In the genomic region with DNA sequence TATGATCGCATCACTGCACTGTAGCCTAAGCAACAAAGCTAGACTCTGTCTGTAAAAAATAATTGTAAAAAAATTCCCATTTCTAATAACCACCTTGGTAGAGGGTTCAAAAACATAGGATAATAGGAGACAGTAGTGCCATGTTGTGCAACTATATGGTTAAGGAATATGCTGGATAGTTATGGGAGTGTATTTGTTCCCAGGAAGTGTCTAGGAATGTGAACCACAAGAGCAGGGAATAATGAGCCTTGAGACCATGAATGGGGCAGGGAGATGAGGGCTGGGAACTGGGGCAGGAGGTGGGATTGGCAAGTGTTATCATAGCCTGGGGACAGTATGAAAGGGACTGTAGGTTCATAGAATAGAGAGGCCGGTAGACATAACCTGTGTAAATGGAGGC, we compare ENCODE assay signal across 22 cellular contexts. TPM values are rescaled to one million over a fixed set of nuclear protein-coding genes. Genes with fewer than 3 reads are reported as not detected.
DNase-seq lines count a peak whose midpoint lies in the region; ATAC-seq and TF ChIP-seq lines count a peak whose summit lies in the region.
"Had no signal": no experiment of that assay in that cellular context is flagged by ENCODE, and none has a peak within 500 bp of the region (broad histone marks: within the 10 kb centered on the region; RNA-seq: fewer than 3 reads in every experiment).

No MANE protein-coding gene starts in this region.

- H3K27me3 Mint-ChIP-seq in nephron (ENCODE audit: low read depth), result no peaks in the 10 kb centered on the region
- H3K27me3 Mint-ChIP-seq in activated CD4-positive, alpha-beta memory T cell treated with anti-CD3 and anti-CD28 coated beads, Interleukin-2, amount 10 ng/mL, durations not matched to agents 7 days and 5 days, result peaks cover 24% of the 10 kb centered on the region

- peaks cover 28 to 79% of the 10 kb centered on the region in 2 experiments for H3K79me1 ChIP-seq in IMR-90 (ENCODE audit: low read depth in 1 of 2, low read length in 2 of 2)
- peaks cover 13% of the 10 kb centered on the region for H3K79me1 ChIP-seq in trophoblast cell (ENCODE audit: low read length)

- no peak overlapping the region for H4K5ac ChIP-seq in IMR-90 (ENCODE audit: low read depth, low read length)

- H3K9ac ChIP-seq in IMR-90 (ENCODE audit: low read depth, low read length), result no peak overlapping the region
- no peak overlapping the region for H3K9ac ChIP-seq in trophoblast cell (ENCODE audit: low read length)

- H2BK20ac ChIP-seq in IMR-90 (ENCODE audit: low read depth, low read length), result no peak overlapping the region

- H2AFZ ChIP-seq in IMR-90 (replicated peaks; ENCODE audit: low read length, poor library complexity) (no peak overlapping the region), trophoblast cell (ENCODE audit: insufficient read depth, low read length, poor library complexity) (no peak overlapping the region)

- no peak overlapping the region for H2BK12ac ChIP-seq in trophoblast cell (ENCODE audit: low read length)

- peaks cover 56% of the 10 kb centered on the region for H3K4me1 Mint-ChIP-seq in nephron
- H3K4me1 Mint-ChIP-seq in activated CD4-positive, alpha-beta memory T cell treated with anti-CD3 and anti-CD28 coated beads, Interleukin-2, amount 10 ng/mL, durations not matched to agents 7 days and 5 days, result no peaks in the 10 kb centered on the region
- H3K4me1 Mint-ChIP-seq: activated CD4-positive, alpha-beta T cell treated with anti-CD3 and anti-CD28 coated beads for 36 hours had no signal

- no peak overlapping the region for H3K56ac ChIP-seq in IMR-90 (ENCODE audit: extremely low read depth, insufficient read depth, low read length)

- no peak overlapping the region for H3K4ac ChIP-seq in IMR-90 (ENCODE audit: low read depth, low read length)
- no peak overlapping the region for H3K4ac ChIP-seq in trophoblast cell (ENCODE audit: low read depth, low read length)

- ATAC-seq in IMR-90 (ENCODE audit: low read depth) (no peak), thoracic aorta (ENCODE audit: insufficient number of reproducible peaks, low FRiP score, low read depth) (no peak), GM21619 (IDR thresholded peaks at IDR 0.05; ENCODE audit: unreplicated experiment) (no peak)
- ATAC-seq: activated CD4-positive, alpha-beta T cell treated with anti-CD3 and anti-CD28 coated beads for 36 hours; body of pancreas; HCT116; left lung; natural killer cell treated with Interleukin-12 subunit alpha and Interleukin-12 subunit beta and Interleukin-15 and Interleukin-18, amount 100 ng/mL, for 72 hours had no signal

- H3K4me3 ChIP-seq in IMR-90 (ENCODE audit: insufficient read depth, low read depth, low read length) (no peak overlapping the region), dorsolateral prefrontal cortex (peak overlapping the region in 58 of 59 donors; percentile 33 to 83 (median 67)), thoracic aorta (peak overlapping the region; percentile 67), trophoblast cell (ENCODE audit: low read depth, low read length) (no peak overlapping the region)
- H3K4me3 ChIP-seq: body of pancreas, SK-N-MC had no signal

- DNase-seq in IMR-90 (no peak), dorsolateral prefrontal cortex (no peak), thoracic aorta (ENCODE audit: low spot score) (no peak), trophoblast cell (no peak)
- no peak for DNase-seq in NK-92 treated with Interleukin-12 subunit alpha and Interleukin-12 subunit beta, amount 100 ng/mL, for 24 hours (lab: John Stamatoyannopoulos, UW)
- no peak for DNase-seq in activated CD4-positive, alpha-beta memory T cell treated with anti-CD3 and anti-CD28 coated beads, Interleukin-2, amount 10 ng/mL, durations not matched to agents 7 days and 5 days
- DNase-seq: activated CD4-positive, alpha-beta T cell treated with anti-CD3 and anti-CD28 coated beads for 36 hours; activated CD8-positive, alpha-beta memory T cell treated with anti-CD3 and anti-CD28 coated beads, Interleukin-2, amount 50 U/mL, for 4 hours; body of pancreas; CD4-positive, alpha-beta T cell; DMS79; esophagus squamous epithelium; left lung; MM.1S; NCI-H1930; NCI-H510A; stimulated activated CD4-positive, alpha-beta T cell treated with anti-CD3 and anti-CD28 coated beads, Interleukin-2, amount 100 ng/mL, for 24 hours had no signal

- WGBS in IMR-90 (ENCODE audit: extremely low coverage in 2 of 2, insufficient read length in 1 of 2), 2 experiments, result 100% methylated on average over 1 of the region's 2 CpGs; no CpG with 5 or more reads in 1 of the 2 experiments
- WGBS in trophoblast cell (ENCODE audit: extremely low coverage, insufficient coverage, insufficient read length), result no CpG with 5 or more reads among the region's 2 CpGs

- dilution Hi-C loops in IMR-90 (cut with HindIII; ENCODE audit: low sequenced_read_pairs, unreplicated experiment), result no loop called here

- H3K36me3 Mint-ChIP-seq in nephron (ENCODE audit: low read depth), result peaks cover 18% of the 10 kb centered on the region
- no peaks in the 10 kb centered on the region for H3K36me3 Mint-ChIP-seq in activated CD4-positive, alpha-beta memory T cell treated with anti-CD3 and anti-CD28 coated beads, Interleukin-2, amount 10 ng/mL, durations not matched to agents 7 days and 5 days (ENCODE audit: low read depth)
- H3K36me3 Mint-ChIP-seq: natural killer cell treated with Interleukin-12 subunit alpha and Interleukin-12 subunit beta and Interleukin-15 and Interleukin-18, amount 100 ng/mL, for 72 hours had no signal

- no peak for TF ChIP-seq CTCF in IMR-90 (conservative IDR thresholded peaks at IDR 0.05; ENCODE audit: low read depth, low read length)
- TF ChIP-seq CTCF in dorsolateral prefrontal cortex (IDR thresholded peaks at IDR 0.05 in 54 of 56, conservative IDR thresholded peaks at IDR 0.05 in 2 of 56; ENCODE audit: low read depth in 1 of 56, partially characterized antibody in 56 of 56), result no peak
- no peak for TF ChIP-seq CTCF in nephron (IDR thresholded peaks at IDR 0.05; ENCODE audit: unreplicated experiment in 3 of 3)
- TF ChIP-seq CTCF in thoracic aorta (IDR thresholded peaks at IDR 0.05), result no peak

- TF ChIP-seq RAD21 in IMR-90 (IDR thresholded peaks at IDR 0.05; ENCODE audit: low read length), result no peak

- peaks cover 2% of the 10 kb centered on the region; the same call in 1 of the 2 replicates for H3K36me3 ChIP-seq in IMR-90 (ENCODE audit: control insufficient read depth, insufficient read depth, low read length)
- no peaks in the 10 kb centered on the region for H3K36me3 ChIP-seq in thoracic aorta
- H3K36me3 ChIP-seq in trophoblast cell (ENCODE audit: control insufficient read depth in 1 of 2, insufficient read depth in 2 of 2, low read length in 2 of 2), result no peaks in the 10 kb centered on the region
- H3K36me3 ChIP-seq: esophagus squamous epithelium, left lung had no signal

- no peak overlapping the region for H4K12ac ChIP-seq in trophoblast cell (ENCODE audit: low read depth, low read length)

- POLR2A ChIA-PET in IMR-90 (lab: Charles Lee; ENCODE audit: unreplicated experiment), result no interaction called here
- POLR2A ChIA-PET in activated CD4-positive, alpha-beta memory T cell treated with anti-CD3 and anti-CD28 coated beads, Interleukin-2, amount 10 ng/mL, durations not matched to agents 7 days and 5 days (lab: Charles Lee), result no interaction called here

- H2BK120ac ChIP-seq in IMR-90 (ENCODE audit: low read depth, low read length) (no peak overlapping the region), trophoblast cell (ENCODE audit: insufficient read depth, low read length, poor library complexity) (no peak overlapping the region)

- CTCF ChIA-PET in IMR-90 (lab: Yijun Ruan, JAX), result interaction anchor here (1.7 kb wide), 1 partner anchor 59 kb away, joined by 3 read pairs; no protein-coding TSS in a partner anchor
- CTCF ChIA-PET in activated CD4-positive, alpha-beta memory T cell treated with anti-CD3 and anti-CD28 coated beads, Interleukin-2, amount 10 ng/mL, durations not matched to agents 7 days and 5 days (lab: Charles Lee), result no interaction called here

- H2AK5ac ChIP-seq in IMR-90 (ENCODE audit: low read depth, low read length) (peak overlapping the region; percentile 62; the same call in 1 of the 2 replicates), trophoblast cell (ENCODE audit: low read length) (no peak overlapping the region)

- H3K4me2 ChIP-seq in IMR-90 (ENCODE audit: low read depth, low read length) (peak overlapping the region; percentile 89), trophoblast cell (ENCODE audit: low read length) (no peak overlapping the region)

- H3K9me3 Mint-ChIP-seq in nephron, result no peaks in the 10 kb centered on the region
- no peaks in the 10 kb centered on the region for H3K9me3 Mint-ChIP-seq in activated CD4-positive, alpha-beta memory T cell treated with anti-CD3 and anti-CD28 coated beads, Interleukin-2, amount 10 ng/mL, durations not matched to agents 7 days and 5 days
- H3K9me3 Mint-ChIP-seq: CD4-positive, alpha-beta T cell; natural killer cell treated with Interleukin-12 subunit alpha and Interleukin-12 subunit beta and Interleukin-15 and Interleukin-18, amount 100 ng/mL, for 72 hours had no signal

- H4K8ac ChIP-seq in IMR-90 (ENCODE audit: low read depth in 2 of 2, low read length in 2 of 2) (no peak overlapping the region), trophoblast cell (ENCODE audit: low read depth, low read length) (no peak overlapping the region)

- peaks cover 28% of the 10 kb centered on the region for H3K9me1 ChIP-seq in IMR-90 (ENCODE audit: insufficient read depth, low read length)

- H3K18ac ChIP-seq in IMR-90 (ENCODE audit: low read depth, low read length) (no peak overlapping the region), trophoblast cell (ENCODE audit: low read length) (no peak overlapping the region)

- H3K27ac ChIP-seq in IMR-90 (ENCODE audit: insufficient read depth, low read length) (no peak overlapping the region), dorsolateral prefrontal cortex (peak overlapping the region in 37 of 59 donors; percentile 2 to 97 (median 94)), thoracic aorta (peak overlapping the region; percentile 80 to 81), trophoblast cell (ENCODE audit: low read depth, low read length) (no peak overlapping the region)
- H3K27ac ChIP-seq: body of pancreas, SK-N-MC had no signal

- peaks cover 4% of the 10 kb centered on the region for H3K79me2 ChIP-seq in trophoblast cell (ENCODE audit: control insufficient read depth, insufficient read depth, low read length, poor library complexity)

- H3K9me3 ChIP-seq in IMR-90 (ENCODE audit: control insufficient read depth, insufficient read depth, low read length), result no peaks in the 10 kb centered on the region
- H3K9me3 ChIP-seq in thoracic aorta, result no peaks in the 10 kb centered on the region
- no peaks in the 10 kb centered on the region for H3K9me3 ChIP-seq in trophoblast cell (ENCODE audit: insufficient read depth, low read depth, low read length)
- H3K9me3 ChIP-seq: body of pancreas, esophagus squamous epithelium, left lung had no signal

- H3K4me1 ChIP-seq in IMR-90 (ENCODE audit: control insufficient read depth, insufficient read depth, low read length) (peaks cover 23% of the 10 kb centered on the region), thoracic aorta (ENCODE audit: control insufficient read depth in 1 of 2, low read depth in 2 of 2) (peaks cover 30 to 88% of the 10 kb centered on the region in 2 donors), trophoblast cell (ENCODE audit: control insufficient read depth in 1 of 2, insufficient read depth in 2 of 2, low read length in 2 of 2) (peaks cover 17 to 19% of the 10 kb centered on the region in 2 experiments)

- H3K27me3 ChIP-seq in IMR-90 (ENCODE audit: control insufficient read depth, insufficient read depth, low read length) (no peaks in the 10 kb centered on the region), dorsolateral prefrontal cortex (no peaks in the 10 kb centered on the region), thoracic aorta (replicated peaks; ENCODE audit: insufficient read depth) (no peaks in the 10 kb centered on the region), trophoblast cell (ENCODE audit: insufficient read depth, low read length) (no peaks in the 10 kb centered on the region)
- H3K27me3 ChIP-seq: body of pancreas, esophagus squamous epithelium, left lung had no signal

- H3K14ac ChIP-seq in IMR-90 (replicated peaks; ENCODE audit: low read depth, low read length) (peak overlapping the region; percentile 71), trophoblast cell (ENCODE audit: low read length) (no peak overlapping the region)

- peak overlapping the region; percentile 19 to 40 (median 31) for H3K4me3 Mint-ChIP-seq in nephron
- no peak overlapping the region for H3K4me3 Mint-ChIP-seq in activated CD4-positive, alpha-beta memory T cell treated with anti-CD3 and anti-CD28 coated beads, Interleukin-2, amount 10 ng/mL, durations not matched to agents 7 days and 5 days
- H3K4me3 Mint-ChIP-seq: activated CD4-positive, alpha-beta T cell treated with anti-CD3 and anti-CD28 coated beads for 36 hours; CD4-positive, alpha-beta T cell; natural killer cell treated with Interleukin-12 subunit alpha and Interleukin-12 subunit beta and Interleukin-15 and Interleukin-18, amount 100 ng/mL, for 72 hours had no signal

- H2BK15ac ChIP-seq in IMR-90 (ENCODE audit: low read depth, low read length), result no peak overlapping the region

- intact Hi-C loops in IMR-90 (cut with micrococcal nuclease) (no loop called here), dorsolateral prefrontal cortex (cut with DNase I) (no loop called here)

- H3K23ac ChIP-seq in IMR-90 (ENCODE audit: low read depth, low read length), result peak overlapping the region; percentile 23; the same call in 1 of the 2 replicates
- no peak overlapping the region for H3K23ac ChIP-seq in trophoblast cell (ENCODE audit: low read length)

- TF ChIP-seq POLR2A in IMR-90 (IDR thresholded peaks at IDR 0.05; ENCODE audit: low read depth, low read length), result no peak

- H2BK5ac ChIP-seq in IMR-90 (ENCODE audit: low read depth, low read length, poor library complexity, severe bottlenecking) (peak overlapping the region; percentile 6), trophoblast cell (ENCODE audit: low read depth, low read length, poor library complexity) (no peak overlapping the region)

- in situ Hi-C loops in IMR-90 (cut with MboI; ENCODE audit: low sequenced_read_pairs), result no loop called here

- peaks cover 14% of the 10 kb centered on the region; the same call in 1 of the 2 replicates for H4K20me1 ChIP-seq in IMR-90 (ENCODE audit: insufficient read depth, low read length)

- no TSS peak for BruUV-seq in IMR-90 (replicated peaks; lab: Mats Ljungman, UMichigan)

- peak overlapping the region; percentile 14 to 52 (median 20) for H3K27ac Mint-ChIP-seq in nephron
- H3K27ac Mint-ChIP-seq in activated CD4-positive, alpha-beta memory T cell treated with anti-CD3 and anti-CD28 coated beads, Interleukin-2, amount 10 ng/mL, durations not matched to agents 7 days and 5 days, result no peak overlapping the region
- H3K27ac Mint-ChIP-seq: activated CD4-positive, alpha-beta T cell treated with anti-CD3 and anti-CD28 coated beads for 36 hours; CD4-positive, alpha-beta T cell; natural killer cell treated with Interleukin-12 subunit alpha and Interleukin-12 subunit beta and Interleukin-15 and Interleukin-18, amount 100 ng/mL, for 72 hours had no signal

- H2AK9ac ChIP-seq in IMR-90 (replicated peaks; ENCODE audit: low read depth, low read length, poor library complexity), result no peak overlapping the region

- H4K91ac ChIP-seq in IMR-90 (ENCODE audit: insufficient read depth, low read depth, low read length) (no peak overlapping the region), trophoblast cell (ENCODE audit: low read depth, low read length) (no peak overlapping the region)

RNA-seq across cellular contexts. Expression of gene RUSC2, which starts 50.4 kb away (rescaled TPM):
- total RNA-seq in IMR-90 (2012; rRNA removed), result 17.4 and 18.3 TPM in 2 replicates
- polyA plus RNA-seq in IMR-90 (2012; rRNA removed), result 35.4 and 42.8 TPM in 2 replicates
- polyA plus RNA-seq in IMR-90 (2012; cell fraction: cytosol; rRNA removed), result 16.0 and 32.6 TPM in 2 replicates
- polyA plus RNA-seq in IMR-90 (2012; cell fraction: nucleus; rRNA removed; ENCODE audit: low replicate concordance), result 90.1 and 162 TPM in 2 replicates
- 100 to 1,000 TPM in 119 of 120 experiments, 10 to 100 TPM in 1; 95.5 to 189 (median 149) TPM for total RNA-seq in dorsolateral prefrontal cortex
- total RNA-seq in thoracic aorta, result 100 to 1,000 TPM in 1 of 2 donors, 10 to 100 TPM in 1; 89.8 to 124 TPM
- total RNA-seq in activated CD4-positive, alpha-beta memory T cell treated with anti-CD3 and anti-CD28 coated beads, Interleukin-2, amount 10 ng/mL, durations not matched to agents 7 days and 5 days, result 1 to 10 TPM; 1.2 to 1.4 TPM
- polyA plus RNA-seq in trophoblast cell (2013), result 8.5 and 9.1 TPM in 2 replicates

Comparison
In these comparisons a context has a peak if more than half of its experiments do, and no peak if none do; other contexts are left out.
1. H3K27ac ChIP-seq: peak in dorsolateral prefrontal cortex (37 of 59) and thoracic aorta (2 of 2); none in IMR-90 (single experiment) and trophoblast cell (single experiment).
2. H3K4me3 ChIP-seq: peak in dorsolateral prefrontal cortex (58 of 59) and thoracic aorta (single experiment); none in IMR-90 (single experiment) and trophoblast cell (single experiment).